Comparison of ENCODE assay signal across 25 cellular contexts in genomic region chr1:116154536-116154935, GRCh38. TPM values are rescaled to one million over a fixed set of nuclear protein-coding genes. Genes with fewer than 3 reads are reported as not detected.
DNase-seq lines count a peak whose midpoint lies in the region; ATAC-seq, FAIRE-seq and TF ChIP-seq lines count a peak whose summit lies in the region.
"Had no signal": no experiment of that assay in that cellular context is flagged by ENCODE, and none has a peak within 500 bp of the region (broad histone marks: within the 10 kb centered on the region; RNA-seq: fewer than 3 reads in every experiment).

No MANE protein-coding gene starts in this region.

- H3K4me3 ChIP-seq in cardiac muscle cell: no peak overlapping the region
- no peak overlapping the region for H3K4me3 ChIP-seq in endothelial cell of umbilical vein (replicated peaks in 1 of 3; ENCODE audit: insufficient read depth in 1 of 3, low read depth in 1 of 3, low read length in 3 of 3)
- H3K4me3 ChIP-seq in tibial artery: no peak overlapping the region
- no peak overlapping the region for H3K4me3 ChIP-seq in dorsolateral prefrontal cortex
- H3K4me3 ChIP-seq: SK-N-MC had no signal

- no peak for ATAC-seq in Right ventricle myocardium inferior

- H3K36me3 Mint-ChIP-seq in nephron progenitor cell (ENCODE audit: low read depth): no peaks in the 10 kb centered on the region
- H3K36me3 Mint-ChIP-seq: IgD-negative memory B cell had no signal

- no peaks in the 10 kb centered on the region for H3K27me3 ChIP-seq in cardiac muscle cell
- peaks cover 14% of the 10 kb centered on the region in 2 experiments for H3K27me3 ChIP-seq in endothelial cell of umbilical vein (ENCODE audit: control insufficient read depth in 2 of 2, insufficient read depth in 2 of 2, low read length in 2 of 2)
- no peaks in the 10 kb centered on the region for H3K27me3 ChIP-seq in tibial artery
- H3K27me3 ChIP-seq in dorsolateral prefrontal cortex: no peaks in the 10 kb centered on the region

- peaks cover 22% of the 10 kb centered on the region for H3K4me1 ChIP-seq in cardiac muscle cell (ENCODE audit: low read depth)
- peaks cover 12% of the 10 kb centered on the region for H3K4me1 ChIP-seq in endothelial cell of umbilical vein (ENCODE audit: control insufficient read depth, extremely low read depth, insufficient read depth, low read length)
- peaks cover 0 to 7% (median 6%) of the 10 kb centered on the region in 4 donors for H3K4me1 ChIP-seq in tibial artery

- CTCF ChIA-PET in endothelial cell of umbilical vein (lab: Charles Lee): interaction anchor here (0.5 to 8.7 kb wide), 6 partner anchors 15 to 345 kb away, joined by 3 to 93 read pairs (median 10); no protein-coding TSS in a partner anchor

- no peaks in the 10 kb centered on the region for H3K9me3 ChIP-seq in cardiac muscle cell (ENCODE audit: low read depth)
- no peaks in the 10 kb centered on the region for H3K9me3 ChIP-seq in endothelial cell of umbilical vein (replicated peaks; ENCODE audit: control insufficient read depth, insufficient read depth, low read length)
- H3K9me3 ChIP-seq in tibial artery: no peaks in the 10 kb centered on the region

- no peak overlapping the region for H3K9ac ChIP-seq in endothelial cell of umbilical vein (replicated peaks; ENCODE audit: extremely low read depth, insufficient read depth, low read length)
- H3K9ac ChIP-seq: KMS-11 had no signal

- POLR2A ChIA-PET in endothelial cell of umbilical vein (lab: Charles Lee): no interaction called here

- intact Hi-C loops in Right ventricle myocardium inferior (cut with DNase I): loop anchor here (5.0 kb wide), 1 partner anchor 333 kb away; no protein-coding TSS in a partner anchor
- intact Hi-C loops in endothelial cell of umbilical vein (cut with micrococcal nuclease): loop anchor here (5.0 kb wide), 2 partner anchors 203 to 418 kb away; partner anchors contain the start of gene CD58
- intact Hi-C loops in tibial artery (cut with DNase I; ENCODE audit: low total_unique reads): loop anchor here (5.0 kb wide), 1 partner anchor 328 kb away; no protein-coding TSS in a partner anchor
- intact Hi-C loops in dorsolateral prefrontal cortex (cut with DNase I): loop anchor here (5.0 kb wide), 4 partner anchors 218 to 333 kb away; partner anchors contain the start of gene ATP1A1 (in 2 of the 2)

- no peaks in the 10 kb centered on the region for H3K9me1 ChIP-seq in endothelial cell of umbilical vein (replicated peaks; ENCODE audit: control insufficient read depth, extremely low read depth, insufficient read depth, low read length)

- BruUV-seq in endothelial cell of umbilical vein (replicated peaks; lab: Mats Ljungman, UMichigan): no TSS peak

- no peaks in the 10 kb centered on the region for H3K79me2 ChIP-seq in endothelial cell of umbilical vein (ENCODE audit: control insufficient read depth, insufficient read depth, low read length)

- H3K4me2 ChIP-seq in endothelial cell of umbilical vein (ENCODE audit: insufficient read depth, low read length): no peak overlapping the region
- H3K4me2 ChIP-seq: KMS-11 had no signal

- H3K27me3 Mint-ChIP-seq in nephron progenitor cell (ENCODE audit: low read depth, poor library complexity): peaks cover 8% of the 10 kb centered on the region
- H3K27me3 Mint-ChIP-seq: CD4-positive, alpha-beta memory T cell had no signal

- peak overlapping the region; percentile 12 for H3K27ac Mint-ChIP-seq in nephron progenitor cell
- H3K27ac Mint-ChIP-seq: IgD-negative memory B cell had no signal

- no peak overlapping the region for H3K4me3 Mint-ChIP-seq in nephron progenitor cell
- H3K4me3 Mint-ChIP-seq: IgD-negative memory B cell had no signal

- no peak for TF ChIP-seq CTCF in cardiac muscle cell (IDR thresholded peaks at IDR 0.05; ENCODE audit: low read depth, low read length)
- TF ChIP-seq CTCF in endothelial cell of umbilical vein (IDR thresholded peaks at IDR 0.05; ENCODE audit: extremely low read depth in 1 of 2, insufficient read depth in 1 of 2, low read depth in 1 of 2, low read length in 2 of 2): no peak
- no peak for TF ChIP-seq CTCF in nephron progenitor cell (IDR thresholded peaks at IDR 0.05)
- no peak for TF ChIP-seq CTCF in tibial artery (IDR thresholded peaks at IDR 0.05)
- no peak for TF ChIP-seq CTCF in dorsolateral prefrontal cortex (IDR thresholded peaks at IDR 0.05 in 54 of 56, conservative IDR thresholded peaks at IDR 0.05 in 2 of 56; ENCODE audit: low read depth in 1 of 56, partially characterized antibody in 56 of 56)

- peaks cover 9% of the 10 kb centered on the region for H3K4me1 Mint-ChIP-seq in nephron progenitor cell

- H2AFZ ChIP-seq in endothelial cell of umbilical vein (ENCODE audit: low read depth, low read length): no peak overlapping the region

- H3K36me3 ChIP-seq in cardiac muscle cell (no peaks in the 10 kb centered on the region), endothelial cell of umbilical vein (ENCODE audit: control insufficient read depth in 2 of 2, extremely low read depth in 1 of 2, insufficient read depth in 2 of 2, low read length in 2 of 2) (no peaks in the 10 kb centered on the region), tibial artery (no peaks in the 10 kb centered on the region)

- H3K27ac ChIP-seq in cardiac muscle cell: peak overlapping the region; percentile 13
- H3K27ac ChIP-seq in endothelial cell of umbilical vein (ENCODE audit: insufficient read depth, low read depth, low read length): no peak overlapping the region
- no peak overlapping the region for H3K27ac ChIP-seq in tibial artery
- no peak overlapping the region for H3K27ac ChIP-seq in dorsolateral prefrontal cortex
- H3K27ac ChIP-seq: KMS-11, RWPE1, SK-N-MC had no signal

- H3K9me3 Mint-ChIP-seq in nephron progenitor cell: peaks cover 14% of the 10 kb centered on the region

- FAIRE-seq in endothelial cell of umbilical vein (lab: Jason Lieb, UNC): no peak
- FAIRE-seq: G401.6, H1 had no signal

- DNase-seq in cardiac muscle cell (ENCODE audit: low read depth in 1 of 2, low spot score in 1 of 2) (no peak), Right ventricle myocardium inferior (ENCODE audit: missing footprints) (no peak), endothelial cell of umbilical vein (ENCODE audit: low read depth, low spot score) (no peak), nephron progenitor cell (no peak), tibial artery (no peak), dorsolateral prefrontal cortex (no peak), HUDEP-2 (lab: John Stamatoyannopoulos, UW; ENCODE audit: unreplicated experiment in 76 of 76) (no peak)
- DNase-seq: C1 segment of cervical spinal cord; CD4-positive, alpha-beta memory T cell; COR-L47; HCEC 1CT; NCI-H1048; NCI-H1417; NCI-H1694; NCI-H2029 treated with DMSO at 0.1 percent for 48 hours; NCI-H2227 treated with DMSO at 0.1 percent for 48 hours; NCI-H69; SIG-M5 had no signal

- H4K20me1 ChIP-seq in endothelial cell of umbilical vein (replicated peaks; ENCODE audit: control insufficient read depth, extremely low read depth, insufficient read depth, low read length): no peaks in the 10 kb centered on the region

- no peak for TF ChIP-seq POLR2A in endothelial cell of umbilical vein (IDR thresholded peaks at IDR 0.05; ENCODE audit: low read depth, low read length)

- dilution Hi-C loops in endothelial cell of umbilical vein (cut with MboI; ENCODE audit: extremely low pct_ligation_motif_present, low sequenced_read_pairs): no loop called here

TF ChIP-seq in endothelial cell of umbilical vein, 7 proteins besides CTCF, POLR2A, EP300 and RAD21:
- TF ChIP-seq FOS (IDR thresholded peaks at IDR 0.05; ENCODE audit: borderline replicate concordance, insufficient read depth, low read length) (no peak), EZH2 (IDR thresholded peaks at IDR 0.05; ENCODE audit: borderline replicate concordance, low read depth, low read length, severe bottlenecking) (peak; percentile 31)

RNA-seq across cellular contexts. Expression of gene MAB21L3, which starts 43.3 kb away (rescaled TPM):
- total RNA-seq in cardiac muscle cell (1.3 and 3.1 TPM in 2 replicates), Right ventricle myocardium inferior (0.27 TPM), endothelial cell of umbilical vein (not detected in 2 replicates), dorsolateral prefrontal cortex (1 to 10 TPM in 29 of 120 experiments, under 1 TPM in 85, not detected in 6; 0.16 to 3.4 (median 0.62) TPM)
- polyA plus RNA-seq in cardiac muscle cell (0.47 and 0.48 TPM in 2 replicates), endothelial cell of umbilical vein (not detected in 2 replicates)
- polyA plus RNA-seq in endothelial cell of umbilical vein (2011; cell fraction: cytosol; rRNA removed): not detected in 2 replicates
- not detected in 2 replicates for polyA plus RNA-seq in endothelial cell of umbilical vein (2011; cell fraction: nucleus; rRNA removed)
- not detected in 2 replicates for polyA plus RNA-seq in endothelial cell of umbilical vein (2012)
- polyA minus RNA-seq in endothelial cell of umbilical vein: not detected in 2 replicates
- 1.0 TPM for polyA minus RNA-seq in endothelial cell of umbilical vein (2011; cell fraction: cytosol; rRNA and poly(A)+ RNA removed)
- polyA minus RNA-seq in endothelial cell of umbilical vein (2011; cell fraction: nucleus; rRNA and poly(A)+ RNA removed): not detected in 2 replicates
- total RNA-seq: CD4-positive, alpha-beta memory T cell; H1; NCI-H460 had no signal
- polyA plus RNA-seq: CD4-positive, alpha-beta memory T cell; H1; IgD-negative memory B cell had no signal
